Comparison of ENCODE assay signal across 27 cellular contexts in genomic region chr12:98970950-98971349, GRCh38.
"Had no signal": no experiment of that assay in that cellular context is flagged by ENCODE, and none has a peak within 500 bp of the region (broad histone marks: within the 10 kb centered on the region; RNA-seq: fewer than 3 reads in every experiment).

No MANE protein-coding gene starts in this region.

- FAIRE-seq: urothelium cell line had no signal

- H3K4me1 ChIP-seq: stomach, suprapubic skin, testis, thyroid gland, tibial artery, tibial nerve, transverse colon, upper lobe of left lung, upper lobe of right lung, uterus had no signal

- H3K4me3 ChIP-seq: stomach, suprapubic skin, testis, thoracic aorta, thyroid gland, tibial artery, tibial nerve, transverse colon, upper lobe of left lung, upper lobe of right lung, uterus, vagina had no signal

- ATAC-seq: stimulated activated effector memory CD8-positive, alpha-beta T cell treated with anti-CD3 and anti-CD28 coated beads, Interleukin-12 subunit alpha, Interleukin-12 subunit beta, amount 100 ng/mL, for 72 hours; stimulated activated memory B cell treated with anti-CD40 and anti-IgM and Interleukin-4, amounts not matched to agents 10 μg/mL and 1 μg/mL and 100 μg/mL, for 72 hours; stimulated activated naive B cell treated with anti-CD40 and anti-IgM and Interleukin-4, amounts not matched to agents 10 μg/mL and 1 μg/mL and 100 μg/mL, for 72 hours; stimulated activated naive CD8-positive, alpha-beta T cell treated with anti-CD3 and anti-CD28 coated beads, Interleukin-15, amount 100 ng/mL, for 72 hours; stimulated activated naive CD8-positive, alpha-beta T cell treated with anti-CD3 and anti-CD28 coated beads, Interleukin-15, Interleukin-2, amounts not matched to agents 100 U/mL and 50 U/mL, for 24 hours; upper lobe of right lung had no signal

- H3K27me3 ChIP-seq: stomach, suprapubic skin, testis, thyroid gland, tibial artery, tibial nerve, transverse colon, upper lobe of left lung, upper lobe of right lung, uterus, vagina had no signal

- H3K27ac ChIP-seq: stomach, suprapubic skin, testis, thoracic aorta, thyroid gland, tibial artery, tibial nerve, transverse colon, upper lobe of left lung, upper lobe of right lung, uterus, vagina had no signal

- DNase-seq: stimulated activated CD4-positive, alpha-beta T cell treated with anti-CD3 and anti-CD28 coated beads, Interleukin-2, amount 100 ng/mL, for 48 hours; stimulated activated CD4-positive, alpha-beta T cell treated with anti-CD3 and anti-CD28 coated beads, Interleukin-4, amount 100 ng/mL, for 1 hour; stimulated activated CD4-positive, alpha-beta T cell treated with anti-CD3 and anti-CD28 coated beads, Interleukin-4, amount 100 ng/mL, for 24 hours; stimulated activated CD4-positive, alpha-beta T cell treated with anti-CD3 and anti-CD28 coated beads, Interleukin-4, amount 100 ng/mL, for 4 hours; stimulated activated CD8-positive, alpha-beta memory T cell treated with anti-CD3 and anti-CD28 coated beads, Interleukin-4, amount 100 ng/mL, for 48 hours; stimulated activated naive B cell treated with anti-CD40 and anti-IgM and Interleukin-4, amounts not matched to agents 10 μg/mL and 1 μg/mL and 100 μg/mL, for 72 hours; stimulated activated naive CD4-positive, alpha-beta T cell; stimulated activated naive CD4-positive, alpha-beta T cell treated with Interleukin-2 at 50 U/mL for 16 hours; stimulated activated naive CD8-positive, alpha-beta T cell treated with anti-CD3 and anti-CD28 coated beads, Interleukin-15, amount 100 ng/mL, for 72 hours; stimulated activated naive CD8-positive, alpha-beta T cell treated with anti-CD3 and anti-CD28 coated beads, Interleukin-15, Interleukin-2, amounts not matched to agents 100 U/mL and 50 U/mL, for 24 hours; stomach; substantia nigra; testis; thyroid gland; tibial artery; transverse colon; trophoblast cell; upper lobe of left lung; upper lobe of right lung; uterus had no signal

- H3K36me3 ChIP-seq: stomach, suprapubic skin, thoracic aorta, thyroid gland, tibial artery, tibial nerve, transverse colon, upper lobe of left lung, upper lobe of right lung, uterus, vagina had no signal

- H3K9me3 ChIP-seq: stomach, suprapubic skin, testis, thoracic aorta, thyroid gland, tibial artery, tibial nerve, transverse colon, upper lobe of left lung, upper lobe of right lung, uterus, vagina had no signal
